In genomic region chr4:75557696-75558095, GRCh38 we compare ENCODE assay signal across 1 cellular context.
TF ChIP-seq lines count a peak whose summit lies in the region.

No MANE protein-coding gene starts in this region.

TF ChIP-seq in GM23338, 12 proteins besides CTCF, POLR2A, EP300 and RAD21 (continued from another document):
- TF ChIP-seq ZNF462 (CRISPR knock-in tag; IDR thresholded peaks at IDR 0.05) = no peak
- TF ChIP-seq STAT1 (IDR thresholded peaks at IDR 0.05; ENCODE audit: unreplicated experiment) = no peak
- TF ChIP-seq EZH2phosphoT487 (IDR thresholded peaks at IDR 0.05; ENCODE audit: unreplicated experiment) = no peak
- TF ChIP-seq CREB1 (CRISPR knock-in tag; IDR thresholded peaks at IDR 0.05; ENCODE audit: low read depth) = no peak
- no peak for TF ChIP-seq EZH2 (IDR thresholded peaks at IDR 0.05; ENCODE audit: low read depth, unreplicated experiment)
